1 cellular context compared by ENCODE assay signal in genomic region chr5:60517094-60517694, GRCh38.
TF ChIP-seq lines count a peak whose summit lies in the region.

No MANE protein-coding gene starts in this region.

TF ChIP-seq in SK-N-SH treated with all-trans-retinoic acid at 6 μM for 48 hours, 23 proteins besides CTCF, POLR2A, EP300 and RAD21 (continued from another document):
- TF ChIP-seq POU6F1 (CRISPR knock-in tag; IDR thresholded peaks at IDR 0.05; ENCODE audit: borderline replicate concordance, low read depth) (no peak), CSDC2 (CRISPR knock-in tag; IDR thresholded peaks at IDR 0.05) (no peak), ZNF70 (CRISPR knock-in tag; IDR thresholded peaks at IDR 0.05) (no peak), ZFP3 (CRISPR knock-in tag; IDR thresholded peaks at IDR 0.05) (no peak), TOX (CRISPR knock-in tag; IDR thresholded peaks at IDR 0.05; ENCODE audit: borderline replicate concordance) (no peak), ZC3H10 (CRISPR knock-in tag; IDR thresholded peaks at IDR 0.05) (no peak), ESRRG (CRISPR knock-in tag; IDR thresholded peaks at IDR 0.05) (no peak)
